ENCODE assay signal across 11 cellular contexts in the genomic region with DNA sequence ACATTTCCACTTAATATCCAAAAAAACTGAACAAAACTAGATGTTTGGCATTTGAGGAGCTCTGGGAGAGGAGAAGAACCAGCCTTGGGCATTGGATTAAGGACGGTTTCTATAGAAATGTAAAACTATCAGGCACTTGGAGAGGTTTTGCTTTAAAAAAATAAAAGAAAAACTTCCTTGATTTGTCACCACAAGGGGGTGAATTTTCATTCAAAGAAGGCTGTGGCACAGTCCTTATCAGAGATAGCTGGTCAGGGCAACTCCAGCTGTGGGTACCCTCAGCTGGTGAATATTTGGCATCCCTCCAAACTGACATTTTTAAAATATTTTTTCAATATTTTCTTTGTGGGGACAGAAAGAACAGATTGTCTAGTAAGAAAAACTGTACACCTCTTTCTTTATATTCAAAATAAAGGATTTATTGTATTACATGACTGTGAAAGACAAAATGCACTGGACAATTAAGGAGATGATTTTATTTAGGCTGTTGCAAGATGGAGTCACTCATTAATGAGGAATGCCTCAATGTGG. TPM values are rescaled to one million over a fixed set of nuclear protein-coding genes. Genes with fewer than 3 reads are reported as not detected.
DNase-seq lines count a peak whose midpoint lies in the region; ATAC-seq, FAIRE-seq and TF ChIP-seq lines count a peak whose summit lies in the region.
"Had no signal": no experiment of that assay in that cellular context is flagged by ENCODE, and none has a peak within 500 bp of the region (broad histone marks: within the 10 kb centered on the region; RNA-seq: fewer than 3 reads in every experiment).

No MANE protein-coding gene starts in this region.

- H3K27ac Mint-ChIP-seq in GM23338 (no peak overlapping the region), endodermal cell (no peak overlapping the region)

- no peaks in the 10 kb centered on the region for H4K20me1 ChIP-seq in GM23338 (replicated peaks; ENCODE audit: insufficient read depth)

- intact Hi-C loops in pancreas (cut with DNase I): no loop called here

- 0 out of 2 replicates have a peak, but pooled peaks cover 3% of the 10 kb centered on the region for H3F3A ChIP-seq in GM23338 (replicated peaks; ENCODE audit: low read depth)

- H3K4me1 ChIP-seq in GM23338 (ENCODE audit: insufficient read depth) (no peaks in the 10 kb centered on the region), endodermal cell (ENCODE audit: control insufficient read depth, insufficient read depth, low read length) (no peaks in the 10 kb centered on the region), pancreas (no peaks in the 10 kb centered on the region)
- H3K4me1 ChIP-seq: sigmoid colon had no signal

- H3K4me3 Mint-ChIP-seq in GM23338: no peak overlapping the region
- H3K4me3 Mint-ChIP-seq in endodermal cell: no peak overlapping the region

- WGBS in endodermal cell (ENCODE audit: insufficient coverage in 1 of 2, insufficient read length in 1 of 2), 2 experiments: 69 to 83% methylated on average over 1 of the region's 1 CpG
- 21 to 39% methylated on average over 1 of the region's 1 CpG for WGBS in pancreas, 2 donors

- FAIRE-seq in pancreas (lab: Jason Lieb, UNC): no peak

- no peak overlapping the region for H3K27ac ChIP-seq in GM23338 (ENCODE audit: low read depth)
- no peak overlapping the region for H3K27ac ChIP-seq in endodermal cell (ENCODE audit: low read depth, low read length)
- no peak overlapping the region for H3K27ac ChIP-seq in pancreas
- H3K27ac ChIP-seq: epithelial cell of prostate, sigmoid colon had no signal

- H3K9me2 ChIP-seq in GM23338 (ENCODE audit: insufficient read depth): no peaks in the 10 kb centered on the region

- H3K79me2 ChIP-seq in GM23338 (replicated peaks; ENCODE audit: insufficient read depth): no peaks in the 10 kb centered on the region

- ATAC-seq in GM23338 (no peak), pancreas (peak; percentile 45 to 82 (median 66)), GM21360 (IDR thresholded peaks at IDR 0.05; ENCODE audit: unreplicated experiment) (no peak)

- H3K4me1 Mint-ChIP-seq in GM23338 (peaks cover 7% of the 10 kb centered on the region; the same call in 1 of the 3 replicates), endodermal cell (no peaks in the 10 kb centered on the region)

- DNase-seq in GM23338 (ENCODE audit: low spot score) (peak; percentile 45), OCI-M1 (lab: John Stamatoyannopoulos, UW) (peak; percentile 52), endodermal cell (no peak), pancreas (no peak), AG08395 (ENCODE audit: low spot score) (no peak), SHP77 treated with DMSO at 0.1 percent for 48 hours (lab: John Stamatoyannopoulos, UW) (no peak)
- DNase-seq: activated CD4-positive, alpha-beta T cell treated with anti-CD3 and anti-CD28 coated beads for 1 hour; Right ventricle myocardium superior; sigmoid colon had no signal

- H3K36me3 Mint-ChIP-seq in GM23338 (ENCODE audit: low read depth) (no peaks in the 10 kb centered on the region), endodermal cell (ENCODE audit: low read depth) (no peaks in the 10 kb centered on the region)

- H3K9me3 ChIP-seq in endodermal cell (ENCODE audit: control insufficient read depth, low read length) (no peaks in the 10 kb centered on the region), pancreas (no peaks in the 10 kb centered on the region)
- H3K9me3 ChIP-seq: sigmoid colon had no signal

- H3K27me3 Mint-ChIP-seq in GM23338 (ENCODE audit: insufficient read depth, low read depth, poor library complexity) (peaks cover 7% of the 10 kb centered on the region), endodermal cell (ENCODE audit: insufficient read depth) (no peaks in the 10 kb centered on the region)

- H3K36me3 ChIP-seq in GM23338 (ENCODE audit: insufficient read depth) (no peaks in the 10 kb centered on the region), endodermal cell (ENCODE audit: control insufficient read depth, insufficient read depth, low read length) (no peaks in the 10 kb centered on the region), pancreas (no peaks in the 10 kb centered on the region)
- H3K36me3 ChIP-seq: sigmoid colon had no signal

- no peaks in the 10 kb centered on the region for H3K9me3 Mint-ChIP-seq in GM23338
- H3K9me3 Mint-ChIP-seq in endodermal cell: no peaks in the 10 kb centered on the region

- no peak overlapping the region for H2AFZ ChIP-seq in GM23338

- H3K9ac ChIP-seq in endodermal cell (ENCODE audit: extremely low read depth, low read length, poor library complexity, severe bottlenecking): no peak overlapping the region

- H3K4me3 ChIP-seq in GM23338 (no peak overlapping the region), endodermal cell (ENCODE audit: low read length) (no peak overlapping the region), pancreas (no peak overlapping the region)
- H3K4me3 ChIP-seq: sigmoid colon had no signal

- TF ChIP-seq CTCF in GM23338 (conservative IDR thresholded peaks at IDR 0.05; ENCODE audit: low read depth in 2 of 2) (peak in 1 of 2 experiments; percentile 28; a peak in 1 of 4 replicates), endodermal cell (conservative IDR thresholded peaks at IDR 0.05) (peak; percentile 60), pancreas (IDR thresholded peaks at IDR 0.05) (peak in 2 of 4 donors; percentile 11 to 14)

- H3K4me2 ChIP-seq in GM23338: no peak overlapping the region

- H3K27me3 ChIP-seq in GM23338 (ENCODE audit: insufficient read depth) (no peaks in the 10 kb centered on the region), endodermal cell (ENCODE audit: control insufficient read depth, insufficient read depth, low read length, poor library complexity, severe bottlenecking) (no peaks in the 10 kb centered on the region), pancreas (no peaks in the 10 kb centered on the region)
- H3K27me3 ChIP-seq: sigmoid colon had no signal

TF ChIP-seq in GM23338, 12 proteins besides CTCF, POLR2A, EP300 and RAD21 (continues in another document):
- TF ChIP-seq, protein P1, sequence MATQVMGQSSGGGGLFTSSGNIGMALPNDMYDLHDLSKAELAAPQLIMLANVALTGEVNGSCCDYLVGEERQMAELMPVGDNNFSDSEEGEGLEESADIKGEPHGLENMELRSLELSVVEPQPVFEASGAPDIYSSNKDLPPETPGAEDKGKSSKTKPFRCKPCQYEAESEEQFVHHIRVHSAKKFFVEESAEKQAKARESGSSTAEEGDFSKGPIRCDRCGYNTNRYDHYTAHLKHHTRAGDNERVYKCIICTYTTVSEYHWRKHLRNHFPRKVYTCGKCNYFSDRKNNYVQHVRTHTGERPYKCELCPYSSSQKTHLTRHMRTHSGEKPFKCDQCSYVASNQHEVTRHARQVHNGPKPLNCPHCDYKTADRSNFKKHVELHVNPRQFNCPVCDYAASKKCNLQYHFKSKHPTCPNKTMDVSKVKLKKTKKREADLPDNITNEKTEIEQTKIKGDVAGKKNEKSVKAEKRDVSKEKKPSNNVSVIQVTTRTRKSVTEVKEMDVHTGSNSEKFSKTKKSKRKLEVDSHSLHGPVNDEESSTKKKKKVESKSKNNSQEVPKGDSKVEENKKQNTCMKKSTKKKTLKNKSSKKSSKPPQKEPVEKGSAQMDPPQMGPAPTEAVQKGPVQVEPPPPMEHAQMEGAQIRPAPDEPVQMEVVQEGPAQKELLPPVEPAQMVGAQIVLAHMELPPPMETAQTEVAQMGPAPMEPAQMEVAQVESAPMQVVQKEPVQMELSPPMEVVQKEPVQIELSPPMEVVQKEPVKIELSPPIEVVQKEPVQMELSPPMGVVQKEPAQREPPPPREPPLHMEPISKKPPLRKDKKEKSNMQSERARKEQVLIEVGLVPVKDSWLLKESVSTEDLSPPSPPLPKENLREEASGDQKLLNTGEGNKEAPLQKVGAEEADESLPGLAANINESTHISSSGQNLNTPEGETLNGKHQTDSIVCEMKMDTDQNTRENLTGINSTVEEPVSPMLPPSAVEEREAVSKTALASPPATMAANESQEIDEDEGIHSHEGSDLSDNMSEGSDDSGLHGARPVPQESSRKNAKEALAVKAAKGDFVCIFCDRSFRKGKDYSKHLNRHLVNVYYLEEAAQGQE (IDR thresholded peaks at IDR 0.05; ENCODE audit: unreplicated experiment): no peak
- TF ChIP-seq, protein P2, sequence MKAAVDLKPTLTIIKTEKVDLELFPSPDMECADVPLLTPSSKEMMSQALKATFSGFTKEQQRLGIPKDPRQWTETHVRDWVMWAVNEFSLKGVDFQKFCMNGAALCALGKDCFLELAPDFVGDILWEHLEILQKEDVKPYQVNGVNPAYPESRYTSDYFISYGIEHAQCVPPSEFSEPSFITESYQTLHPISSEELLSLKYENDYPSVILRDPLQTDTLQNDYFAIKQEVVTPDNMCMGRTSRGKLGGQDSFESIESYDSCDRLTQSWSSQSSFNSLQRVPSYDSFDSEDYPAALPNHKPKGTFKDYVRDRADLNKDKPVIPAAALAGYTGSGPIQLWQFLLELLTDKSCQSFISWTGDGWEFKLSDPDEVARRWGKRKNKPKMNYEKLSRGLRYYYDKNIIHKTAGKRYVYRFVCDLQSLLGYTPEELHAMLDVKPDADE (IDR thresholded peaks at IDR 0.05): no peak
- TF ChIP-seq EZH2 (IDR thresholded peaks at IDR 0.05; ENCODE audit: low read depth, unreplicated experiment) (no peak), POLR2AphosphoS5 (IDR thresholded peaks at IDR 0.05; ENCODE audit: low read depth) (no peak), ZNF331 (CRISPR knock-in tag; IDR thresholded peaks at IDR 0.05; ENCODE audit: low read depth) (no peak), JUNB (IDR thresholded peaks at IDR 0.05; ENCODE audit: unreplicated experiment) (no peak), CREB1 (CRISPR knock-in tag; IDR thresholded peaks at IDR 0.05; ENCODE audit: low read depth) (no peak), STAT1 (IDR thresholded peaks at IDR 0.05; ENCODE audit: unreplicated experiment) (no peak), EZH2phosphoT487 (IDR thresholded peaks at IDR 0.05; ENCODE audit: unreplicated experiment) (no peak)

RNA-seq across cellular contexts. Expression of a gene that starts 46.1 kb away (rescaled TPM):
- total RNA-seq in GM23338 (2014; rRNA removed; shearing (Covaris generic)): 36.9 and 39.5 TPM in 2 replicates
- 15.5 and 18.0 TPM in 2 replicates for polyA plus RNA-seq in GM23338 (2016; fragmentation: Nextera tagmentation; extraction: Ambion mirVana)
- 10 to 100 TPM; 14.4 to 14.5 TPM for total RNA-seq in endodermal cell
- polyA plus RNA-seq in endodermal cell (2013, experiment 1 of 2): 2.7 TPM
- polyA plus RNA-seq in endodermal cell (2013, experiment 2 of 2): 2.7 TPM
- 10 to 100 TPM; 21.3 to 43.2 (median 31.1) TPM for total RNA-seq in pancreas
- 10 to 100 TPM; 37.1 to 46.2 TPM for polyA plus RNA-seq in pancreas

RNA-seq across cellular contexts. Expression of a gene that starts 55.4 kb away (rescaled TPM):
- 59.1 and 74.2 TPM in 2 replicates for total RNA-seq in GM23338 (2014; rRNA removed; shearing (Covaris generic))
- polyA plus RNA-seq in GM23338 (2016; fragmentation: Nextera tagmentation; extraction: Ambion mirVana) (27.6 and 34.8 TPM in 2 replicates), pancreas (10 to 100 TPM; 10.2 to 20.3 TPM)
- total RNA-seq in endodermal cell (10 to 100 TPM; 46.1 to 49.3 TPM), pancreas (10 to 100 TPM; 15.4 to 25.4 (median 17.6) TPM)
- polyA plus RNA-seq in endodermal cell (2013, experiment 1 of 2): 46.1 TPM
- polyA plus RNA-seq in endodermal cell (2013, experiment 2 of 2): 36.0 TPM

Comparison
In these comparisons a context has a peak if more than half of its experiments do, and no peak if none do; other contexts are left out.
1. ATAC-seq: peak in pancreas (4 of 4); none in GM23338 (single experiment) and GM21360 (single experiment).
2. DNase-seq: peak in GM23338 (single experiment) and OCI-M1 (single experiment); none in endodermal cell (single experiment), pancreas (0 of 6), AG08395 (single experiment) and SHP77 treated with DMSO at 0.1 percent for 48 hours (single experiment).